Comparison of ENCODE assay signal across 17 cellular contexts in genomic region chr2:225091336-225091735, GRCh38. TPM values are rescaled to one million over a fixed set of nuclear protein-coding genes. Genes with fewer than 3 reads are reported as not detected.
DNase-seq lines count a peak whose midpoint lies in the region; ATAC-seq and TF ChIP-seq lines count a peak whose summit lies in the region.
"Had no signal": no experiment of that assay in that cellular context is flagged by ENCODE, and none has a peak within 500 bp of the region (broad histone marks: within the 10 kb centered on the region; RNA-seq: fewer than 3 reads in every experiment).

No MANE protein-coding gene starts in this region.

- no peaks in the 10 kb centered on the region for H3K79me2 ChIP-seq in hepatocyte

- TF ChIP-seq CTCF in astrocyte of the spinal cord (IDR thresholded peaks at IDR 0.05; ENCODE audit: low read depth, low read length) = no peak
- TF ChIP-seq CTCF in hepatocyte (IDR thresholded peaks at IDR 0.05; ENCODE audit: poor library complexity) = no peak

- H3K27me3 ChIP-seq in hepatocyte = no peaks in the 10 kb centered on the region

- no peaks in the 10 kb centered on the region for H3K36me3 ChIP-seq in hepatocyte (replicated peaks; ENCODE audit: insufficient read depth, low read depth)

- H3K4me2 ChIP-seq in hepatocyte = no peak overlapping the region

- WGBS in hepatocyte (ENCODE audit: low lambda C conversion rate, missing lambda C conversion rate) = 85% methylated on average over 2 of the region's 2 CpGs

- no peaks in the 10 kb centered on the region for H3K9me3 ChIP-seq in hepatocyte (ENCODE audit: low read depth)
- H3K9me3 ChIP-seq: psoas muscle had no signal

- H2AFZ ChIP-seq in hepatocyte = no peak overlapping the region

- H3K4me3 ChIP-seq in astrocyte of the spinal cord (ENCODE audit: low read depth, low read length) (no peak overlapping the region), hepatocyte (no peak overlapping the region)
- H3K4me3 ChIP-seq: psoas muscle had no signal

- no peak overlapping the region for H3K27ac ChIP-seq in hepatocyte
- H3K27ac ChIP-seq: psoas muscle had no signal

- no peaks in the 10 kb centered on the region for H3K4me1 ChIP-seq in hepatocyte (ENCODE audit: insufficient read depth)
- H3K4me1 ChIP-seq: psoas muscle had no signal

- in situ Hi-C loops in astrocyte of the spinal cord (cut with HindIII; ENCODE audit: low sequenced_read_pairs) = no loop called here

- ATAC-seq in GM18858 (IDR thresholded peaks at IDR 0.05; ENCODE audit: unreplicated experiment) (no peak), GM21390 (IDR thresholded peaks at IDR 0.05; ENCODE audit: unreplicated experiment) (no peak)
- ATAC-seq: psoas muscle had no signal

- H4K20me1 ChIP-seq in hepatocyte (ENCODE audit: insufficient read depth, poor library complexity, severe bottlenecking) = no peaks in the 10 kb centered on the region

- no peaks in the 10 kb centered on the region for H3K9me2 ChIP-seq in hepatocyte (replicated peaks; ENCODE audit: insufficient read depth)

- peak; percentile 81 for DNase-seq in AG20443 (ENCODE audit: low spot score)
- peak; percentile 12 for DNase-seq in LoVo (ENCODE audit: low spot score)
- peak; percentile 92 for DNase-seq in astrocyte of the spinal cord (ENCODE audit: low read depth, low spot score)
- peak; percentile 81 for DNase-seq in kidney glomerular epithelial cell (lab: John Stamatoyannopoulos, UW)
- DNase-seq in hepatocyte (ENCODE audit: low spot score) = no peak
- no peak for DNase-seq in C1 segment of cervical spinal cord (lab: John Stamatoyannopoulos, UW)
- DNase-seq: activated CD8-positive, alpha-beta memory T cell treated with anti-CD3 and anti-CD28 coated beads, Interleukin-2, amount 50 U/mL, for 48 hours; endodermal cell; GF-D8; midbrain; NCI-H524 treated with DMSO at 0.1 percent for 48 hours; psoas muscle; SIG-M5; stimulated activated CD4-positive, alpha-beta T cell treated with anti-CD3 and anti-CD28 coated beads, Interleukin-4, amount 100 ng/mL, for 1 hour; stimulated activated naive CD4-positive, alpha-beta T cell treated with Interleukin-2 at 50 U/mL for 16 hours had no signal

RNA-seq across cellular contexts. Expression of gene DOCK10, which starts 49.1 kb away (rescaled TPM):
- 3.2 and 8.0 TPM in 2 replicates for total RNA-seq in hepatocyte
- 0.07 and 1.1 TPM in 2 replicates for polyA plus RNA-seq in hepatocyte

Comparison
In these comparisons a context has a peak if more than half of its experiments do, and no peak if none do; other contexts are left out.
1. DNase-seq: peak in AG20443 (single experiment), LoVo (single experiment), astrocyte of the spinal cord (single experiment) and kidney glomerular epithelial cell (single experiment); none in hepatocyte (single experiment) and C1 segment of cervical spinal cord (0 of 14).